ENCODE assay signal across 1 cellular context in the genomic region with DNA sequence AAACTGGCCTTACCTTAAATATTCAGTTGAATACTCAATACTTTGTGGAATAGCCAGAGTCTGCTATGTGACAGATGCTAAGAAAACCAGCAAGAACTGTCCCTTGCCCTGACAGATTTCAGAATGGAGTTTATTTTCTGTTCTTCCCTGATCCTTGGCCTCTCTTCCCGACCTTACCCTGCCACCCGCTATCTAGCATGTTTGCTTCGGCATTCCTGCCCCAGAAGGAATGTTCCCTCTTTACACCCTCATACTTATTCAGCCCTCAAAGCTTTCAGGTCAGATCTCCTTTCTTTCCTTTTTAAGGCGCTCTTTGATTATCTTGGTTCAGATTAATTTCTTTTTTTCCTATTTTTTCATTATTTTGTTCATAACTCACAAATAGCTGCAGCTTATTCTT.
TF ChIP-seq lines count a peak whose summit lies in the region.

No MANE protein-coding gene starts in this region.

TF ChIP-seq in IMR-90, 13 proteins besides CTCF, POLR2A, EP300 and RAD21:
- TF ChIP-seq MAFK (IDR thresholded peaks at IDR 0.05; ENCODE audit: low read depth, low read length) (no peak), NFE2L2 (IDR thresholded peaks at IDR 0.05; ENCODE audit: low read depth, low read length) (no peak), RFX5 (IDR thresholded peaks at IDR 0.05; ENCODE audit: low read depth, low read length) (no peak), ELK1 (IDR thresholded peaks at IDR 0.05; ENCODE audit: borderline replicate concordance, low read depth, low read length) (no peak), SMC3 (IDR thresholded peaks at IDR 0.05; ENCODE audit: low read depth, low read length) (no peak), CHD1 (IDR thresholded peaks at IDR 0.05; ENCODE audit: low read depth, low read length) (no peak)
